In the genomic region with DNA sequence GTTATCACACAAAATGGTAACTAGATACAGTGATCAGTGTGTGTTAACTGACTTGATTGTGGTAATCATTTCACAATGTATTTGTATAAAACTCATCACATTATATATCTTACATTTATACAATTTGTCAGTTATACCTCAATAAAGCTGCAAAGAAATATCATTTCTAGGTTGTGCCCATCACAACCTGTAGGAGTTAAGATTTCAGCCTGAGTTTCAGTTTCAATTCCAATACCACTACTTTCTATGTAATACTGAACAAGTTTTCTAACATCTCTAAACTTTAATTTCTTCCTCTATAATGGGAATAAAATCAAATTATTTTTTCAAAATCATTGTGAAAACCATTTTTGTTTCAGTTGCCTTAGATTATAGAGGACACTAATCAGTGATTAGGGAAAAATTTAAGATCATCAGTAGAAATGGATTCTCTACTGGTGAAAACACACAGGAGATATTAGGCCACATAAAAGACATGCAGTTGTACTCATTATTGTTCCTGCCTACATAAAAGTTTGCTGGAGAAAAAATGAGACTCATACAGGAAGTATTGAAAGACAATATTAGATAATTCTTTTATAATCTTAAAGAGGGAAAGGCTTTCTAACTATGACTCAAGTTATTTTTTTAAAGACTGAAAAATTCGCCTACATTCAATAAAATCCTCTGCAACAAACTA, we compare ENCODE assay signal across 15 cellular contexts. TPM values are rescaled to one million over a fixed set of nuclear protein-coding genes. Genes with fewer than 3 reads are reported as not detected.
A peak's percentile ranks its signal among the peaks of the same experiment; 100 is the strongest.
DNase-seq lines count a peak whose midpoint lies in the region; ATAC-seq and TF ChIP-seq lines count a peak whose summit lies in the region.
"Had no signal": no experiment of that assay in that cellular context is flagged by ENCODE, and none has a peak within 500 bp of the region (broad histone marks: within the 10 kb centered on the region; RNA-seq: fewer than 3 reads in every experiment).

No MANE protein-coding gene starts in this region.

- intact Hi-C loops in colonic mucosa (cut with DNase I), result no loop called here

- no peaks in the 10 kb centered on the region for H3K79me2 ChIP-seq in Loucy (ENCODE audit: insufficient read depth, low read length)

- peak overlapping the region; percentile 54 for H3K27ac ChIP-seq in muscle layer of colon (ENCODE audit: low read depth, low read length)
- no peak overlapping the region for H3K27ac ChIP-seq in foreskin keratinocyte
- H3K27ac ChIP-seq in colonic mucosa, result no peak overlapping the region
- H3K27ac ChIP-seq: left lung, SK-N-MC, skin epidermis had no signal

- ATAC-seq in GM18498 (IDR thresholded peaks at IDR 0.05; ENCODE audit: unreplicated experiment) (peak; percentile 52), GM18870 (IDR thresholded peaks at IDR 0.05; ENCODE audit: unreplicated experiment) (peak; percentile 65), foreskin keratinocyte (no peak)

- no peaks in the 10 kb centered on the region for H3F3A ChIP-seq in Loucy (ENCODE audit: low read depth)

- no peak overlapping the region for H3K4me3 ChIP-seq in Loucy (ENCODE audit: low read length, poor library complexity, severe bottlenecking)
- H3K4me3 ChIP-seq in muscle layer of colon (ENCODE audit: low read depth in 1 of 2, low read length in 2 of 2), result no peak overlapping the region
- H3K4me3 ChIP-seq in colonic mucosa, result no peak overlapping the region
- H3K4me3 ChIP-seq: left lung, SK-N-MC, skin epidermis had no signal

- no peak for TF ChIP-seq CTCF in Loucy (conservative IDR thresholded peaks at IDR 0.05; ENCODE audit: low read length)
- no peak for TF ChIP-seq CTCF in foreskin keratinocyte (conservative IDR thresholded peaks at IDR 0.05)
- no peak for TF ChIP-seq CTCF in colonic mucosa (IDR thresholded peaks at IDR 0.05)

- H3K36me3 ChIP-seq in Loucy (ENCODE audit: insufficient read depth, low read length), result peaks cover 3% of the 10 kb centered on the region; the same call in 1 of the 2 replicates
- H3K36me3 ChIP-seq in muscle layer of colon (ENCODE audit: insufficient read depth, low read length), result no peaks in the 10 kb centered on the region
- H3K36me3 ChIP-seq in colonic mucosa, result no peaks in the 10 kb centered on the region

- H4K20me1 ChIP-seq in Loucy (ENCODE audit: insufficient read depth, low read length, poor library complexity, severe bottlenecking), result no peaks in the 10 kb centered on the region

- H3K27me3 ChIP-seq in Loucy (ENCODE audit: insufficient read depth, low read length, poor library complexity, severe bottlenecking) (no peaks in the 10 kb centered on the region), muscle layer of colon (ENCODE audit: control insufficient read depth in 1 of 2, insufficient read depth in 2 of 2, low read length in 2 of 2) (no peaks in the 10 kb centered on the region), foreskin keratinocyte (no peaks in the 10 kb centered on the region), colonic mucosa (no peaks in the 10 kb centered on the region)
- H3K27me3 ChIP-seq: left lung had no signal

- H3K9me2 ChIP-seq in Loucy (replicated peaks; ENCODE audit: low read depth, low read length), result no peaks in the 10 kb centered on the region

- H3K4me2 ChIP-seq in Loucy (ENCODE audit: low read depth, low read length, poor library complexity, severe bottlenecking), result peak overlapping the region; percentile 19

- H3K9ac ChIP-seq in Loucy (ENCODE audit: low read depth, low read length, poor library complexity, severe bottlenecking) (no peak overlapping the region), muscle layer of colon (ENCODE audit: low read length) (no peak overlapping the region), colonic mucosa (ENCODE audit: low read depth in 2 of 2, low read length in 2 of 2) (no peak overlapping the region)

- no peak overlapping the region for H2AFZ ChIP-seq in Loucy (ENCODE audit: low read length)

- DNase-seq in HuH-7.5 (ENCODE audit: low spot score) (no peak), foreskin keratinocyte (no peak), colonic mucosa (no peak)
- DNase-seq: amniotic stem cell; CD4-positive, alpha-beta T cell; erythroblast; hippocampal formation; left lung; NCI-H1048 had no signal

- H3K9me3 ChIP-seq in Loucy (ENCODE audit: insufficient read depth, low read depth, low read length) (no peaks in the 10 kb centered on the region), muscle layer of colon (ENCODE audit: low read length) (no peaks in the 10 kb centered on the region), colonic mucosa (no peaks in the 10 kb centered on the region)
- H3K9me3 ChIP-seq: left lung had no signal

- H3K4me1 ChIP-seq in Loucy (ENCODE audit: insufficient read depth, low read length, poor library complexity, severe bottlenecking) (peaks cover 9% of the 10 kb centered on the region), muscle layer of colon (ENCODE audit: insufficient read depth, low read length) (peaks cover 40% of the 10 kb centered on the region), foreskin keratinocyte (no peaks in the 10 kb centered on the region), colonic mucosa (peaks cover 14% of the 10 kb centered on the region)

RNA-seq across cellular contexts. Expression of a gene that starts 18.4 kb away (rescaled TPM):
- 74.8 and 83.4 TPM in 2 replicates for total RNA-seq in foreskin keratinocyte
- 40.8 and 44.4 TPM in 2 replicates for polyA plus RNA-seq in foreskin keratinocyte
- 10 to 100 TPM; 55.3 to 77.4 TPM for total RNA-seq in colonic mucosa

RNA-seq across cellular contexts. Expression of a gene that starts 46.0 kb away (rescaled TPM):
- 27.7 and 31.1 TPM in 2 replicates for total RNA-seq in foreskin keratinocyte
- polyA plus RNA-seq in foreskin keratinocyte, result 13.6 and 17.8 TPM in 2 replicates
- total RNA-seq in colonic mucosa, result 10 to 100 TPM; 32.6 to 37.2 TPM
